Comparison of ENCODE assay signal across 20 cellular contexts in genomic region chr16:9970796-9971195, GRCh38.
"Had no signal": no experiment of that assay in that cellular context is flagged by ENCODE, and none has a peak within 500 bp of the region (broad histone marks: within the 10 kb centered on the region; RNA-seq: fewer than 3 reads in every experiment).

No MANE protein-coding gene starts in this region.

- H3K27ac ChIP-seq: gastroesophageal sphincter, testis, tibial nerve, upper lobe of right lung, vagina had no signal

- DNase-seq: dermis blood vessel endothelial cell; effector CD8-positive, alpha-beta T cell; immature natural killer cell; kidney; left colon; left ventricle myocardium superior; mesendoderm; mucosa of descending colon; naive thymus-derived CD8-positive, alpha-beta T cell; right cardiac atrium; small intestine; stimulated activated CD4-positive, alpha-beta T cell treated with anti-CD3 and anti-CD28 coated beads, Interleukin-12 subunit alpha, Interleukin-12 subunit beta, amount 100 ng/mL, for 4 hours; stimulated activated CD4-positive, alpha-beta T cell treated with anti-CD3 and anti-CD28 coated beads, Interleukin-2, amount 100 ng/mL, for 48 hours; stimulated activated naive CD4-positive, alpha-beta T cell treated with Interleukin-2 at 50 U/mL for 16 hours; testis; upper lobe of right lung had no signal

- ATAC-seq: esophagus mucosa; gastroesophageal sphincter; left colon; left ventricle myocardium superior; mucosa of descending colon; naive thymus-derived CD8-positive, alpha-beta T cell; right cardiac atrium; upper lobe of right lung had no signal
